8 cellular contexts compared by ENCODE assay signal in genomic region chr19:7874080-7874856, GRCh38. TPM values are rescaled to one million over a fixed set of nuclear protein-coding genes. Genes with fewer than 3 reads are reported as not detected.
DNase-seq lines count a peak whose midpoint lies in the region; ATAC-seq, FAIRE-seq and TF ChIP-seq lines count a peak whose summit lies in the region.

PRR36 (minus strand) TSS chr19:7874390; CDS start chr19:7873689, 701 bp downstream.

- no peak for TF ChIP-seq CTCF in MCF 10A (IDR thresholded peaks at IDR 0.05; ENCODE audit: unreplicated experiment)
- TF ChIP-seq CTCF in bronchial epithelial cell (IDR thresholded peaks at IDR 0.05; ENCODE audit: insufficient read depth, low read length, severe bottlenecking): no peak

- BruUV-seq in MCF 10A (replicated peaks; lab: Mats Ljungman, UMichigan): no TSS peak

- CTCF ChIA-PET in MCF 10A (lab: Yijun Ruan, JAX): no interaction called here

- H3K4me3 Mint-ChIP-seq in MCF 10A (ENCODE audit: unreplicated experiment): no peak within 1 kb of the TSS

- DNase-seq in T47D (ENCODE audit: low read depth in 1 of 2, low spot score in 1 of 2): peak; percentile 71 to 82
- no peak for DNase-seq in MCF 10A (ENCODE audit: unreplicated experiment)
- DNase-seq in NCI-H510A treated with DMSO at 0.1 percent for 48 hours (lab: John Stamatoyannopoulos, UW): peak; percentile 90
- DNase-seq in bronchial epithelial cell (ENCODE audit: low read depth): no peak
- peak; percentile 56 for DNase-seq in middle frontal gyrus (ENCODE audit: extremely low spot score, low spot score)
- no peak for DNase-seq in T-helper 9 cell

- peaks cover 7% of the 10 kb centered on the region for H3K36me3 Mint-ChIP-seq in MCF 10A (ENCODE audit: insufficient read depth, unreplicated experiment)

- no peaks in the 10 kb centered on the region for H3K36me3 ChIP-seq in bronchial epithelial cell (ENCODE audit: control insufficient read depth, insufficient read depth, low read length)

- POLR2A ChIA-PET in MCF 10A (lab: Yijun Ruan, JAX): interaction anchor here (0.6 kb wide), 1 partner anchor 28 kb away, joined by 3 read pairs; no protein-coding TSS in a partner anchor

- no peaks in the 10 kb centered on the region for H3K27me3 Mint-ChIP-seq in MCF 10A (ENCODE audit: insufficient read depth, unreplicated experiment)

- FAIRE-seq in bronchial epithelial cell (lab: Jason Lieb, UNC): no peak

- peaks cover 25% of the 10 kb centered on the region for H3K4me1 Mint-ChIP-seq in MCF 10A (ENCODE audit: insufficient read depth, unreplicated experiment)

- no peaks in the 10 kb centered on the region for H3K9me3 Mint-ChIP-seq in MCF 10A (ENCODE audit: unreplicated experiment)

- intact Hi-C loops in MCF 10A (cut with micrococcal nuclease): no loop called here

- H3K27ac Mint-ChIP-seq in MCF 10A (ENCODE audit: low read depth, unreplicated experiment): no peak within 1 kb of the TSS

- peak within 1 kb of the TSS; percentile 10 for H3K4me3 ChIP-seq in bronchial epithelial cell (ENCODE audit: low read depth, low read length)

- peaks cover 11% of the 10 kb centered on the region for H3K27me3 ChIP-seq in bronchial epithelial cell (ENCODE audit: control insufficient read depth, insufficient read depth, low read length)

- in situ Hi-C loops in T47D (cut with HindIII; ENCODE audit: low pct_unique_long_range_greater_than_20kb, low sequenced_read_pairs): no loop called here

- ATAC-seq in HG03045 (IDR thresholded peaks at IDR 0.05; ENCODE audit: unreplicated experiment) (no peak), HG03280 (IDR thresholded peaks at IDR 0.05; ENCODE audit: unreplicated experiment) (no peak)

RNA-seq across cellular contexts. Expression of gene PRR36, which starts in this region (rescaled TPM):
- total RNA-seq in MCF 10A (2022) (0.10 and 0.26 TPM in 2 replicates), bronchial epithelial cell (0.13 TPM in 1 of 2 replicates, not detected in the other)

Comparison
In these comparisons a context has a peak if more than half of its experiments do, and no peak if none do; other contexts are left out.
1. DNase-seq: peak in T47D (2 of 2), NCI-H510A treated with DMSO at 0.1 percent for 48 hours (single experiment) and middle frontal gyrus (single experiment); none in MCF 10A (single experiment), bronchial epithelial cell (single experiment) and T-helper 9 cell (single experiment).